ENCODE assay signal across 29 cellular contexts in genomic region chr18:36468161-36468560, GRCh38.
A peak's percentile ranks its signal among the peaks of the same experiment; 100 is the strongest.
DNase-seq lines count a peak whose midpoint lies in the region; ATAC-seq and TF ChIP-seq lines count a peak whose summit lies in the region.
"Had no signal": no experiment of that assay in that cellular context is flagged by ENCODE, and none has a peak within 500 bp of the region (broad histone marks: within the 10 kb centered on the region; RNA-seq: fewer than 3 reads in every experiment).

No MANE protein-coding gene starts in this region.

- intact Hi-C loops in cardiac septum (cut with DNase I): loop anchor here (2.0 to 5.0 kb wide), 2 partner anchors 75 to 171 kb away; partner anchors contain the start of gene FHOD3

- DNase-seq in BE2C (peak; percentile 31), SK-N-SH (peak; percentile 79), cardiac septum (ENCODE audit: low spot score) (peak; percentile 86), neural progenitor cell (ENCODE audit: low spot score) (no peak), HEK293T (ENCODE audit: extremely low spot score) (no peak), iPS-NIHi7 (ENCODE audit: extremely low spot score) (no peak)
- DNase-seq: activated CD8-positive, alpha-beta T cell treated with anti-CD3 and anti-CD28 coated beads for 36 hours; activated effector memory CD4-positive, alpha-beta T cell treated with Interleukin-2 at 50 U/mL for 16 hours; activated T-cell treated with anti-CD3 and anti-CD28 coated beads for 4 hours; cerebellar nuclear complex; DND-41; immature natural killer cell; NCI-H1694; NCI-H2171 treated with DMSO at 0.1 percent for 48 hours; NCI-H526 treated with DMSO at 0.1 percent for 48 hours; SW 1271; transverse colon had no signal

- no peaks in the 10 kb centered on the region for H3K9me2 ChIP-seq in SK-N-SH

- H3K4me3 ChIP-seq in BE2C (ENCODE audit: low read depth, low read length) (no peak overlapping the region), SK-N-SH (ENCODE audit: low read depth in 2 of 2, low read length in 1 of 2) (no peak overlapping the region), neural progenitor cell (no peak overlapping the region)
- H3K4me3 ChIP-seq: dorsolateral prefrontal cortex, GM12878, HAP-1, hepatocyte, transverse colon had no signal

- no peaks in the 10 kb centered on the region for H3K36me3 Mint-ChIP-seq in neural progenitor cell
- H3K36me3 Mint-ChIP-seq: immature natural killer cell; natural killer cell treated with Interleukin-12 subunit alpha and Interleukin-12 subunit beta and Interleukin-15 and Interleukin-18, amount 100 ng/mL, for 72 hours had no signal

- no peaks in the 10 kb centered on the region for H3K9me3 Mint-ChIP-seq in neural progenitor cell
- H3K9me3 Mint-ChIP-seq: activated CD8-positive, alpha-beta T cell treated with anti-CD3 and anti-CD28 coated beads for 36 hours; immature natural killer cell; natural killer cell treated with Interleukin-12 subunit alpha and Interleukin-12 subunit beta and Interleukin-15 and Interleukin-18, amount 100 ng/mL, for 72 hours had no signal

- H3K4me3 Mint-ChIP-seq in neural progenitor cell: no peak overlapping the region
- H3K4me3 Mint-ChIP-seq: activated CD8-positive, alpha-beta T cell treated with anti-CD3 and anti-CD28 coated beads for 36 hours; B cell; immature natural killer cell; natural killer cell treated with Interleukin-12 subunit alpha and Interleukin-12 subunit beta and Interleukin-15 and Interleukin-18, amount 100 ng/mL, for 72 hours had no signal

- H3K27me3 ChIP-seq in BE2C: no peaks in the 10 kb centered on the region
- no peaks in the 10 kb centered on the region for H3K27me3 ChIP-seq in SK-N-SH (ENCODE audit: insufficient read depth)
- no peaks in the 10 kb centered on the region for H3K27me3 ChIP-seq in neural progenitor cell
- H3K27me3 ChIP-seq: dorsolateral prefrontal cortex, hepatocyte, transverse colon had no signal

- no peak for TF ChIP-seq CTCF in BE2C (IDR thresholded peaks at IDR 0.05; ENCODE audit: low read depth, low read length)
- no peak for TF ChIP-seq CTCF in SK-N-SH (IDR thresholded peaks at IDR 0.05)
- no peak for TF ChIP-seq CTCF in neural progenitor cell (IDR thresholded peaks at IDR 0.05)

- H3K9me3 ChIP-seq in BE2C: no peaks in the 10 kb centered on the region
- no peaks in the 10 kb centered on the region for H3K9me3 ChIP-seq in SK-N-SH
- H3K9me3 ChIP-seq in neural progenitor cell (ENCODE audit: low read depth): no peaks in the 10 kb centered on the region
- H3K9me3 ChIP-seq: HAP-1, transverse colon had no signal

- peaks cover 51% of the 10 kb centered on the region for H3K4me1 Mint-ChIP-seq in neural progenitor cell
- H3K4me1 Mint-ChIP-seq: B cell, immature natural killer cell had no signal

- H2AFZ ChIP-seq in SK-N-SH (ENCODE audit: low read depth) (no peak overlapping the region), neural progenitor cell (replicated peaks) (no peak overlapping the region)
- H2AFZ ChIP-seq: hepatocyte had no signal

- POLR2A ChIA-PET in SK-N-SH (lab: Yijun Ruan, JAX): no interaction called here
- POLR2A ChIA-PET in HEK293T (lab: Yijun Ruan, JAX): no interaction called here

- H3K4me2 ChIP-seq in SK-N-SH (no peak overlapping the region), neural progenitor cell (no peak overlapping the region)
- H3K4me2 ChIP-seq: hepatocyte had no signal

- ATAC-seq in HG02798 (IDR thresholded peaks at IDR 0.05; ENCODE audit: poor library complexity, unreplicated experiment) (no peak), HG02970 (IDR thresholded peaks at IDR 0.05; ENCODE audit: low FRiP score, unreplicated experiment) (no peak)
- ATAC-seq: activated CD4-positive, CD25-positive, alpha-beta regulatory T cell treated with anti-CD3 and anti-CD28 coated beads, Interleukin-2, amount 50 U/mL, for 24 hours; activated CD8-positive, alpha-beta T cell treated with anti-CD3 and anti-CD28 coated beads for 36 hours; GM12878; left lobe of liver; natural killer cell treated with Interleukin-12 subunit alpha and Interleukin-12 subunit beta and Interleukin-15 and Interleukin-18, amount 100 ng/mL, for 72 hours; sciatic nerve had no signal

- peak overlapping the region; percentile 22 for H3K27ac Mint-ChIP-seq in neural progenitor cell
- H3K27ac Mint-ChIP-seq: activated CD8-positive, alpha-beta T cell treated with anti-CD3 and anti-CD28 coated beads for 36 hours; B cell; immature natural killer cell; natural killer cell treated with Interleukin-12 subunit alpha and Interleukin-12 subunit beta and Interleukin-15 and Interleukin-18, amount 100 ng/mL, for 72 hours had no signal

- H3K9ac ChIP-seq in SK-N-SH (no peak overlapping the region), neural progenitor cell (no peak overlapping the region)

- no peaks in the 10 kb centered on the region for H3K36me3 ChIP-seq in BE2C
- no peaks in the 10 kb centered on the region for H3K36me3 ChIP-seq in SK-N-SH (replicated peaks in 1 of 2; ENCODE audit: control insufficient read depth in 1 of 2, insufficient read depth in 2 of 2, low read length in 1 of 2)
- no peaks in the 10 kb centered on the region for H3K36me3 ChIP-seq in neural progenitor cell
- H3K36me3 ChIP-seq: HAP-1, transverse colon had no signal

- no peaks in the 10 kb centered on the region for H4K20me1 ChIP-seq in SK-N-SH (ENCODE audit: insufficient read depth)
- H4K20me1 ChIP-seq in neural progenitor cell (ENCODE audit: low read depth): no peaks in the 10 kb centered on the region

- WGBS in SK-N-SH (ENCODE audit: low lambda C conversion rate): 50% methylated on average over 9 of the region's 9 CpGs

- CTCF ChIA-PET in SK-N-SH (lab: Yijun Ruan, JAX): interaction anchor here (1.0 kb wide), 1 partner anchor 56 kb away, joined by 5 read pairs; no protein-coding TSS in a partner anchor
- CTCF ChIA-PET in HEK293T (lab: Yijun Ruan, JAX): no interaction called here

- peak overlapping the region in 1 of 2 experiments; percentile 77; a peak in 2 of 4 replicates for H3K27ac ChIP-seq in SK-N-SH (ENCODE audit: low read depth in 2 of 2, low read length in 1 of 2)
- no peak overlapping the region for H3K27ac ChIP-seq in neural progenitor cell
- H3K27ac ChIP-seq: dorsolateral prefrontal cortex, hepatocyte, HL-60, transverse colon had no signal

- no peaks in the 10 kb centered on the region for H3F3A ChIP-seq in SK-N-SH (replicated peaks; ENCODE audit: insufficient read depth)
- peaks cover 45% of the 10 kb centered on the region for H3F3A ChIP-seq in neural progenitor cell (ENCODE audit: low read depth)

- H3K4me1 ChIP-seq in BE2C (no peaks in the 10 kb centered on the region), SK-N-SH (ENCODE audit: control insufficient read depth in 1 of 2, insufficient read depth in 2 of 2, low read depth in 1 of 2, low read length in 1 of 2) (peaks cover 0 to 26% of the 10 kb centered on the region in 2 experiments; a peak in 1 of 4 replicates), neural progenitor cell (peaks cover 60% of the 10 kb centered on the region)
- H3K4me1 ChIP-seq: transverse colon had no signal

- TF ChIP-seq EP300 in SK-N-SH (IDR thresholded peaks at IDR 0.05; ENCODE audit: borderline replicate concordance in 1 of 2, low read depth in 1 of 2, low read length in 1 of 2): peak in 1 of 2 experiments; percentile 75; a peak in 2 of 4 replicates

- 0 out of 2 replicates have a peak, but pooled peaks have one; percentile 7 for TF ChIP-seq RAD21 in SK-N-SH (IDR thresholded peaks at IDR 0.05; ENCODE audit: low read length)

- H3K27me3 Mint-ChIP-seq in neural progenitor cell (ENCODE audit: insufficient read depth, low read depth): peaks cover 3% of the 10 kb centered on the region
- H3K27me3 Mint-ChIP-seq: natural killer cell treated with Interleukin-12 subunit alpha and Interleukin-12 subunit beta and Interleukin-15 and Interleukin-18, amount 100 ng/mL, for 72 hours had no signal

- H3K79me2 ChIP-seq in SK-N-SH (ENCODE audit: insufficient read depth) (no peaks in the 10 kb centered on the region), neural progenitor cell (ENCODE audit: low read depth) (peaks cover 72% of the 10 kb centered on the region)
- H3K79me2 ChIP-seq: hepatocyte had no signal

TF ChIP-seq in SK-N-SH, 30 proteins besides CTCF, POLR2A, EP300 and RAD21 (continues in another document):
- no peak for TF ChIP-seq PBX3 (IDR thresholded peaks at IDR 0.05)
- TF ChIP-seq TEAD4 (IDR thresholded peaks at IDR 0.05; ENCODE audit: borderline replicate concordance, insufficient read depth): no peak
- no peak for TF ChIP-seq MAX (IDR thresholded peaks at IDR 0.05; ENCODE audit: low read depth)

TF ChIP-seq in HEK293T, 16 proteins besides CTCF, POLR2A, EP300 and RAD21:
- no peak for TF ChIP-seq ARNT (IDR thresholded peaks at IDR 0.05)
- no peak for TF ChIP-seq LEF1 (IDR thresholded peaks at IDR 0.05; ENCODE audit: borderline replicate concordance)
- no peak for TF ChIP-seq FOXM1 (IDR thresholded peaks at IDR 0.05; ENCODE audit: borderline replicate concordance)
- TF ChIP-seq FOXK2 (IDR thresholded peaks at IDR 0.05): no peak
- TF ChIP-seq SUZ12 (IDR thresholded peaks at IDR 0.05): no peak
- no peak for TF ChIP-seq PKNOX1 (IDR thresholded peaks at IDR 0.05)
- no peak for TF ChIP-seq FOXA1 (IDR thresholded peaks at IDR 0.05)

Comparison
In these comparisons a context has a peak if more than half of its experiments do, and no peak if none do; other contexts are left out.
1. DNase-seq: peak in BE2C (single experiment), SK-N-SH (single experiment) and cardiac septum (single experiment); none in neural progenitor cell (single experiment), HEK293T (single experiment) and iPS-NIHi7 (single experiment).